In the genomic region with DNA sequence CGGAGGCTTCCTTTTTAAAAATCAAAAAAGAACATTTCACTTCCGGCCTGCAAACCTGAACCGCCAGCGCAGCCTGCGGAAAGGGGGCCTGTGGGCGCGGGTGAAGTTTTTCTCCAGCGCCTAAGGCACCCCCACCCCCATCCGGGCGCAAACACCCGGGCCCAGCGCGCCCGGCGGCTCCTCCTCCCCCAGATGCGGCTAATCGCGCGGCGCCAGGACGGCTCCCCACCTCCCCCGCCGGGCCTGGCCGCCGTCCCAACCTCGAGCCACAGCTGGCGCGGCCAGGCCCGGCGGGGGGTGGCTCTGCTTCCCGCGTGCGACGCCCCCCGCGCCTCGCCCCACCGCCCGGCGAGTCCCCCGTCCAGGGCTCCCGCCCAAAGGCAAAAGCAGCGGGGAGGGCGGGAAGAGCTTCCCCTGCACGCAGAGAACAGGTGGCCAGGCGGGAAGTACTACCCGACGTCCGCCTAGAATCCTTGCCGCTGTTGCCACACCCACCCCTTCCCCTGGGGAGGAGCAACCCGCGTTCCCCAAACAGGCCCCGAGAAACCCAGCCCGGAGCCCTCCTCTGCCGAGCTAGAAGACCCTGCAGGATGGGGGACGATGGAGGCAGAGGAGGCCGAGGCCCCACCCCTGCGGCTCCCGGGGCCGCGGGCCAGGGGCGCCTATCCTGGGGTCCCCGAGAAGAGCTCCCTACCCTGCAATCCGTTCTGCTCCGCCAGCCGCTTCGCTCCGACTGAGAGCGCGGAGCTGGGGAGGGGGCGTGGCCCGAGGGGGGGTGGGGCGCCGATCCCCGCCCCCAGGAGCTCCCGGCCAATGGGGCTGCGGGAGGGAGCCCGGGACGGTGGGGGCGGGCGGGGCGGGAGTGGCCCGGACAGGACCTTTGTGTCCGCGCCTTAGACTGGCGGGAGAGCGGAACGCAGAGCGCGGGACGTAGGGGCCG, we compare ENCODE assay signal across 8 cellular contexts. TPM values are rescaled to one million over a fixed set of nuclear protein-coding genes. Genes with fewer than 3 reads are reported as not detected.
DNase-seq lines count a peak whose midpoint lies in the region; ATAC-seq and TF ChIP-seq lines count a peak whose summit lies in the region.

TSS of gene CARHSP1 (minus strand) at position 735 of the 940 bp plus-strand sequence. CDS start 9,678 bp downstream, outside the sequence.

- H3K9me3 ChIP-seq in BE2C, result no peaks in the 10 kb centered on the region

- H3K27me3 ChIP-seq in BE2C, result no peaks in the 10 kb centered on the region

- peaks cover 18% of the 10 kb centered on the region for H3K4me1 ChIP-seq in BE2C

- peak within 1 kb of the TSS; percentile 91 for H3K4me3 ChIP-seq in BE2C (ENCODE audit: low read depth, low read length)
- peak within 1 kb of the TSS; percentile 81 for H3K4me3 ChIP-seq in coronary artery

- DNase-seq in BE2C (peak; percentile 89), GM19240 (ENCODE audit: insufficient read length, low spot score) (peak; percentile 88), NCI-H524 treated with DMSO at 0.1 percent for 48 hours (lab: John Stamatoyannopoulos, UW) (peak; percentile 78), coronary artery (ENCODE audit: low spot score) (peak; percentile 94), left lobe of liver (ENCODE audit: low spot score) (peak; percentile 88)
- DNase-seq in activated CD4-positive, alpha-beta T cell treated with anti-CD3 and anti-CD28 coated beads, Interleukin-2, amount 10 ng/mL, durations not matched to agents 24 days and 14 days, result peak; percentile 95
- peak; percentile 79 to 83 for DNase-seq in stimulated activated CD4-positive, alpha-beta T cell treated with anti-CD3 and anti-CD28 coated beads, Interleukin-2, amount 100 ng/mL, for 48 hours

- ATAC-seq in HG03457 (IDR thresholded peaks at IDR 0.05; ENCODE audit: unreplicated experiment), result peak; percentile 54
- ATAC-seq in left lobe of liver, result peak; percentile 75

- H3K36me3 ChIP-seq in BE2C, result no peaks in the 10 kb centered on the region

- no peaks in the 10 kb centered on the region for H3K9me3 Mint-ChIP-seq in activated CD4-positive, alpha-beta T cell treated with anti-CD3 and anti-CD28 coated beads, Interleukin-2, amount 10 ng/mL, durations not matched to agents 24 days and 14 days

- peaks cover 39% of the 10 kb centered on the region for H3K4me1 Mint-ChIP-seq in activated CD4-positive, alpha-beta T cell treated with anti-CD3 and anti-CD28 coated beads, Interleukin-2, amount 10 ng/mL, durations not matched to agents 24 days and 14 days

- peak within 1 kb of the TSS; percentile 68 to 92 for H3K27ac ChIP-seq in coronary artery

- no peaks in the 10 kb centered on the region for H3K27me3 Mint-ChIP-seq in activated CD4-positive, alpha-beta T cell treated with anti-CD3 and anti-CD28 coated beads, Interleukin-2, amount 10 ng/mL, durations not matched to agents 24 days and 14 days

- peak within 1 kb of the TSS; percentile 89 for H3K27ac Mint-ChIP-seq in activated CD4-positive, alpha-beta T cell treated with anti-CD3 and anti-CD28 coated beads, Interleukin-2, amount 10 ng/mL, durations not matched to agents 24 days and 14 days

- peak within 1 kb of the TSS; percentile 90 for H3K4me3 Mint-ChIP-seq in activated CD4-positive, alpha-beta T cell treated with anti-CD3 and anti-CD28 coated beads, Interleukin-2, amount 10 ng/mL, durations not matched to agents 24 days and 14 days

- intact Hi-C loops in activated CD4-positive, alpha-beta T cell treated with anti-CD3 and anti-CD28 coated beads, Interleukin-2, amount 10 ng/mL, durations not matched to agents 24 days and 14 days (cut with micrococcal nuclease), result loop anchor here (1.0 to 5.0 kb wide), 5 partner anchors 18 to 301 kb away; partner anchors contain the start of genes ABAT, HAPSTR1, PMM2 and TMEM186

- TF ChIP-seq CTCF in BE2C (IDR thresholded peaks at IDR 0.05; ENCODE audit: low read depth, low read length) (no peak), coronary artery (IDR thresholded peaks at IDR 0.05) (no peak)

- peaks cover 8% of the 10 kb centered on the region for H3K36me3 Mint-ChIP-seq in activated CD4-positive, alpha-beta T cell treated with anti-CD3 and anti-CD28 coated beads, Interleukin-2, amount 10 ng/mL, durations not matched to agents 24 days and 14 days (ENCODE audit: low read depth)

RNA-seq across cellular contexts. Expression of gene CARHSP1, which starts in this region (rescaled TPM):
- polyA plus RNA-seq in BE2C (2012; ENCODE audit: insufficient read depth, insufficient read length, low read depth), result 101 TPM
- 67.7 and 73.3 TPM in 2 replicates for total RNA-seq in activated CD4-positive, alpha-beta T cell treated with anti-CD3 and anti-CD28 coated beads, Interleukin-2, amount 10 ng/mL, durations not matched to agents 24 days and 14 days
- total RNA-seq in left lobe of liver, result 62.5 TPM

Comparison
In these comparisons a context has a peak if more than half of its experiments do, and no peak if none do; other contexts are left out.
1. Peak in every context shown above with its lines: DNase-seq, ATAC-seq, H3K4me3 ChIP-seq and H3K27ac ChIP-seq.